7 cellular contexts compared by ENCODE assay signal in genomic region chr20:34263468-34263867, GRCh38. TPM values are rescaled to one million over a fixed set of nuclear protein-coding genes. Genes with fewer than 3 reads are reported as not detected.
"Had no signal": no experiment of that assay in that cellular context is flagged by ENCODE, and none has a peak within 500 bp of the region (broad histone marks: within the 10 kb centered on the region; RNA-seq: fewer than 3 reads in every experiment).

No MANE protein-coding gene starts in this region.

RNA-seq across cellular contexts. Expression of gene ASIP, which starts 22.2 kb away (rescaled TPM):
- total RNA-seq: GM23338, H1, H9, HFFc6, HT1080, IMR-90, K562 had no signal
- polyA plus RNA-seq: GM23338, H1, IMR-90, K562 had no signal
